In the genomic region with DNA sequence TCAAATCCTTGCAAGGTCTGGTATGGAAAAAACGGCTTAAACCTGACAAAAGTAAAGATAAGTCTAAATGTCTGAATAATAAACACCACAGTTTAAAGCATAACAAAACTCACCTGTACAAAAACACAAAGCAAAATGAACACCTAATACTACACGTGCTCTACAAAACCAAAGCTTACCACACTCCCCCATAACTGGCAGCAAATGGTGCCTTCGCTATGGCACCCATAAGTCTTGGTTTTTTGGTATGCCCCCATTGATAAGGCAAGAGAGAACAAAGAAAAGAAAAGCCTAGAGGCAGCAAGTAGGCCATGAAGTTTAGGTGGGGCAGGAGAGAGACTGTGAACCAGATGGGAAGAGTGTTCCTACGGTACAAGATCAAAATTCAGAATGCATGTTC, we compare ENCODE assay signal across 30 cellular contexts.
"Had no signal": no experiment of that assay in that cellular context is flagged by ENCODE, and none has a peak within 500 bp of the region (broad histone marks: within the 10 kb centered on the region; RNA-seq: fewer than 3 reads in every experiment).

No MANE protein-coding gene starts in this region.

- H3K27ac ChIP-seq: adrenal gland, body of pancreas, breast epithelium, Peyer's patch, RWPE1 had no signal

- FAIRE-seq: astrocyte, TTC549 had no signal

- H3K27me3 ChIP-seq: adrenal gland, body of pancreas, breast epithelium, MG63, Peyer's patch had no signal

- H3K9me3 ChIP-seq: adrenal gland, body of pancreas, breast epithelium, MG63, Peyer's patch had no signal

- H3K36me3 ChIP-seq: adrenal gland, breast epithelium, MG63, Peyer's patch had no signal

- H3K4me1 ChIP-seq: breast epithelium had no signal

- H3K4me3 ChIP-seq: adrenal gland, body of pancreas, breast epithelium, MG63, Peyer's patch had no signal

- DNase-seq: activated CD4-positive, alpha-beta T cell treated with anti-CD3 and anti-CD28 coated beads for 36 hours; activated CD4-positive, alpha-beta T cell treated with anti-CD3 and anti-CD28 coated beads, Interleukin-2, amount 10 ng/mL, durations not matched to agents 7 days and 5 days; activated CD4-positive, alpha-beta T cell treated with anti-CD3 and anti-CD28 coated beads, Interleukin-2, amount 50 U/mL, for 48 hours; activated CD8-positive, alpha-beta T cell treated with anti-CD3 and anti-CD28 coated beads, Interleukin-2, amount 10 ng/mL, durations not matched to agents 7 days and 5 days; activated gamma-delta T cell treated with Interleukin-2 at 50 U/mL for 16 hours; activated naive CD4-positive, alpha-beta T cell treated with anti-CD3 and anti-CD28 coated beads for 36 hours; activated T-cell treated with anti-CD3 and anti-CD28 coated beads, Interleukin-2, amount 50 U/mL, for 24 hours; adrenal gland; body of pancreas; cerebellar nuclear complex; Karpas-422; MG63; MV-4-11; NCI-H1092; NCI-H187; NCI-H2029 treated with DMSO at 0.1 percent for 48 hours; NCI-H2107; NCI-H2171; NCI-H510A; NCI-H526; NCI-H748 treated with DMSO at 0.1 percent for 48 hours; NK-92 treated with Interleukin-12 subunit alpha and Interleukin-12 subunit beta, amount 100 ng/mL, for 24 hours; PC-3; Peyer's patch; SIG-M5; SW 1271 had no signal
